In the genomic region with DNA sequence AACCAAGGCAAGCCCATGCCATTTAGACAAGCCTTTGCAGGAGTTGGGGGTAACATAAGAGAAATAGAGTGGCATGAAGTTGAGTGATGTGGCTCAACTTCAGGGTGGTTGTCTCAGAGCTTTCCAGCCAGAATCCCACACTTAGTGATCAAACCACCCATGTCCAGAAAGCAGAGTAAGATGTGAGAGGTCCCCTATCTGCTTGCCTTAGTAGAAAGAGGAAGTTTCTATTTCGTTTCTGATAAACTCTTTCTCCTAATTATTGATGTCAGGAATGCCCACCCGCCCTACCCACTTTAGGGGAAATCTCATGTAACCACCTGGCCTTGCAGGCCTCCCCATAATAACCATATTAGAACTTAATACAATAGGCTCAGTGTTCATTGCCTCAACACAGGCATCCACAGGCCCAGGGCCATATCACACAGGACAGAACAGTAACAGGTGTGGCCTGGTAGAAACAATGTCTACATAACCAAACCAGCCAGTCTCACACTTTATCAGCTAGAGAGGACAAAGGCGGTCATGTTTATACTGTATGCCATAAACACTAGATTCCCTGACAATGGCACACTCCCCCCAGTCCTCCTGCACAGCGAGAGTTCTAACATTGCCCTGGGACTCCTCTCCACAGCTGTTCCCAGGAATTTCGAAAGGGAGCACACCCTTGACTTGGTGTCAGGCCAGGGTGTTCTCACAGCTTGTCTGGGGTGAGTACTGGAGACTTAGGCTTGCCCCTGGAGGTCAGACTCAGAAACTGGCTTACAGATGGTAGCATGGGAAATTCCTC, we compare ENCODE assay signal across 12 cellular contexts.
DNase-seq lines count a peak whose midpoint lies in the region; ATAC-seq, FAIRE-seq and TF ChIP-seq lines count a peak whose summit lies in the region.
"Had no signal": no experiment of that assay in that cellular context is flagged by ENCODE, and none has a peak within 500 bp of the region (broad histone marks: within the 10 kb centered on the region; RNA-seq: fewer than 3 reads in every experiment).

No MANE protein-coding gene starts in this region.

- H3K4me3 ChIP-seq in colonic mucosa, result no peak overlapping the region
- no peak overlapping the region for H3K4me3 ChIP-seq in small intestine (ENCODE audit: low read depth in 1 of 2, low read length in 2 of 2)
- H3K4me3 ChIP-seq in hepatocyte, result no peak overlapping the region
- no peak overlapping the region for H3K4me3 ChIP-seq in GM23248
- H3K4me3 ChIP-seq: coronary artery, gastrocnemius medialis, left lung had no signal

- H3K79me2 ChIP-seq in hepatocyte (no peaks in the 10 kb centered on the region), GM23248 (ENCODE audit: insufficient read depth) (no peaks in the 10 kb centered on the region)

- H3K9me2 ChIP-seq in hepatocyte (replicated peaks; ENCODE audit: insufficient read depth), result no peaks in the 10 kb centered on the region
- no peaks in the 10 kb centered on the region for H3K9me2 ChIP-seq in GM23248 (ENCODE audit: insufficient read depth)

- H3K4me1 ChIP-seq in colonic mucosa, result no peaks in the 10 kb centered on the region
- peaks cover 0 to 3% of the 10 kb centered on the region in 2 donors for H3K4me1 ChIP-seq in small intestine (ENCODE audit: control insufficient read depth in 2 of 2, insufficient read depth in 1 of 2, low read depth in 1 of 2, low read length in 1 of 2)
- H3K4me1 ChIP-seq in hepatocyte (ENCODE audit: insufficient read depth), result no peaks in the 10 kb centered on the region
- H3K4me1 ChIP-seq in GM23248 (ENCODE audit: insufficient read depth), result peaks cover 11% of the 10 kb centered on the region

- 13 to 45% (median 26%) methylated on average over 5 of the region's 5 CpGs for WGBS in small intestine, 3 donors
- WGBS in hepatocyte (ENCODE audit: low lambda C conversion rate, missing lambda C conversion rate), result 86% methylated on average over 5 of the region's 5 CpGs
- 63 to 70% methylated on average over 5 of the region's 5 CpGs for WGBS in GM23248 (ENCODE audit: low coverage in 1 of 2, low lambda C conversion rate in 2 of 2, missing lambda C conversion rate in 2 of 2), 2 experiments

- peak; percentile 64 for ATAC-seq in HG02852 (IDR thresholded peaks at IDR 0.05; ENCODE audit: unreplicated experiment)
- ATAC-seq: left lung had no signal

- no peak for TF ChIP-seq CTCF in colonic mucosa (IDR thresholded peaks at IDR 0.05)
- no peak for TF ChIP-seq CTCF in hepatocyte (IDR thresholded peaks at IDR 0.05; ENCODE audit: poor library complexity)

- no peak overlapping the region for H2AFZ ChIP-seq in hepatocyte
- H2AFZ ChIP-seq in GM23248, result no peak overlapping the region

- H3K27ac ChIP-seq in colonic mucosa (no peak overlapping the region), small intestine (ENCODE audit: low read depth in 1 of 2, low read length in 1 of 2) (peak overlapping the region in 1 of 2 donors; percentile 9), hepatocyte (no peak overlapping the region), GM23248 (no peak overlapping the region)
- H3K27ac ChIP-seq: coronary artery, gastrocnemius medialis, left lung had no signal

- in situ Hi-C loops in GM23248 (cut with MboI), result no loop called here

- H4K20me1 ChIP-seq in hepatocyte (ENCODE audit: insufficient read depth, poor library complexity, severe bottlenecking) (no peaks in the 10 kb centered on the region), GM23248 (ENCODE audit: insufficient read depth) (no peaks in the 10 kb centered on the region)

- H3K4me2 ChIP-seq in hepatocyte, result no peak overlapping the region
- no peak overlapping the region for H3K4me2 ChIP-seq in GM23248 (ENCODE audit: unreplicated experiment)

- no peaks in the 10 kb centered on the region for H3K36me3 ChIP-seq in colonic mucosa
- no peaks in the 10 kb centered on the region for H3K36me3 ChIP-seq in small intestine (ENCODE audit: control insufficient read depth in 2 of 2, insufficient read depth in 2 of 2, low read length in 2 of 2)
- H3K36me3 ChIP-seq in hepatocyte (replicated peaks; ENCODE audit: insufficient read depth, low read depth), result no peaks in the 10 kb centered on the region
- no peaks in the 10 kb centered on the region for H3K36me3 ChIP-seq in GM23248 (ENCODE audit: low read depth)
- H3K36me3 ChIP-seq: gastrocnemius medialis, left lung had no signal

- FAIRE-seq in GM19239 (lab: Jason Lieb, UNC) (peak; percentile 47), small intestine (lab: Jason Lieb, UNC) (no peak)

- H3K27me3 ChIP-seq in colonic mucosa, result no peaks in the 10 kb centered on the region
- H3K27me3 ChIP-seq in small intestine (ENCODE audit: control insufficient read depth in 2 of 2, insufficient read depth in 2 of 2, low read length in 2 of 2), result no peaks in the 10 kb centered on the region
- no peaks in the 10 kb centered on the region for H3K27me3 ChIP-seq in hepatocyte
- H3K27me3 ChIP-seq in GM23248 (replicated peaks; ENCODE audit: insufficient read depth), result no peaks in the 10 kb centered on the region
- H3K27me3 ChIP-seq: gastrocnemius medialis, left lung had no signal

- peaks cover 12% of the 10 kb centered on the region for H3F3A ChIP-seq in GM23248 (ENCODE audit: insufficient read depth)

- DNase-seq in GM19239 (ENCODE audit: insufficient read length, low spot score) (no peak), colonic mucosa (peak; percentile 29), small intestine (peak; percentile 55), hepatocyte (ENCODE audit: low spot score) (no peak), GM23248 (no peak)
- DNase-seq in stimulated activated CD4-positive, alpha-beta T cell treated with anti-CD3 and anti-CD28 coated beads, Interleukin-4, amount 100 ng/mL, for 24 hours, result no peak
- DNase-seq: activated naive CD8-positive, alpha-beta T cell treated with anti-CD3 and anti-CD28 coated beads, Interleukin-2, amount 10 ng/mL, durations not matched to agents 7 days and 5 days; left lung; stimulated activated CD4-positive, alpha-beta T cell treated with anti-CD3 and anti-CD28 coated beads, Interleukin-4, amount 100 ng/mL, for 1 hour had no signal

- H3K9ac ChIP-seq in colonic mucosa (ENCODE audit: low read depth in 2 of 2, low read length in 2 of 2), result no peak overlapping the region
- no peak overlapping the region for H3K9ac ChIP-seq in GM23248

- H3K9me3 ChIP-seq in colonic mucosa (no peaks in the 10 kb centered on the region), small intestine (ENCODE audit: control insufficient read depth, low read depth) (no peaks in the 10 kb centered on the region), hepatocyte (ENCODE audit: low read depth) (no peaks in the 10 kb centered on the region), GM23248 (ENCODE audit: low read depth) (no peaks in the 10 kb centered on the region)
- H3K9me3 ChIP-seq: gastrocnemius medialis, left lung had no signal

- intact Hi-C loops in colonic mucosa (cut with DNase I), result loop anchor here (10.0 kb wide), 1 partner anchor 326 kb away; no protein-coding TSS in a partner anchor

Comparison
In these comparisons a context has a peak if more than half of its experiments do, and no peak if none do; other contexts are left out.
1. DNase-seq: peak in colonic mucosa (single experiment) and small intestine (single experiment); none in GM19239 (single experiment), hepatocyte (single experiment), stimulated activated CD4-positive, alpha-beta T cell treated with anti-CD3 and anti-CD28 coated beads, Interleukin-4, amount 100 ng/mL, for 24 hours (single experiment) and GM23248 (single experiment).